Comparison of ENCODE assay signal across 8 cellular contexts in the genomic region with DNA sequence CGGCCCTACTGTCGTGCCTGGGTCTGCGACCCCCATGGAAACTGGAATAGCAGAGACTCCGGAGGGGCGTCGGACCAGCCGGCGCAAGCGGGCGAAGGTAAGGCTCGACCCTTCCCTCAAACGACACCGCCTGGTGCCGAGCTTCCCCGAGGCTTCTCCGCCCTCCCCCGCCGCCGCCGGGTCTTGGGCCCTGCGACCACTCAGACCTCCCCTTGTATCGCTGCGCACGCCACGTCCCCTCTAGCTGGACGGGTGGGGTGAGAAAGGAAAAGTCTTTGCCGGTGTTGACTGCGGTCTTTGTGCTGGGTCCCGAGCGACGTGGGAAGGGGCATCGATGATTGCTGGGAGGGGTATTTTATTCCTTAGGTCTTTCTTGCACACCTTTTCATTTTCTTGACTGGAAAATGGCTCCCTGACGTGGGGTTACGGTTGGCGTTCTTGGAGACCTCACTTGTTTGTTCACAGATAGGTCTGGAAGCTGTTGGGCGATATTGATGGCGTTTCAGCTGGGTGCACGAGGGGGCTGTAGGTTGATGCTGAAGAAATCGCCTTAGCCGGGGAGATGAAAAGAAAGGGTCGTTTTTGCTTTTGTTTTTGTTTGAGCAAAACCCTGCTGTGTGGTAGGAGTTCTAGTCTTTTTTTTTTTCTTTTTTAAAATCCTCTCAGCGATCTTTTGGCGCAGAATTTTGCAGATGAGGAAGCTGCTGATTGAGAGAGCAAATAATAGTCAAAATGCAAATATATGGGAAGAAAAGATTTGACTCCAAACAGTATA. TPM values are rescaled to one million over a fixed set of nuclear protein-coding genes. Genes with fewer than 3 reads are reported as not detected.
DNase-seq lines count a peak whose midpoint lies in the region; ATAC-seq and TF ChIP-seq lines count a peak whose summit lies in the region.

No MANE protein-coding gene starts in this region.

- H3K4me3 ChIP-seq in Karpas-422 (ENCODE audit: low read length) (peak overlapping the region; percentile 95), lung (peak overlapping the region; percentile 89)

- H3K27ac ChIP-seq in Karpas-422 (ENCODE audit: low read length) (peak overlapping the region; percentile 83), lung (ENCODE audit: low read depth in 1 of 2, low read length in 1 of 2) (peak overlapping the region; percentile 79 to 93)

- H3K9me3 ChIP-seq in Karpas-422 (ENCODE audit: low read length) (peaks cover 10% of the 10 kb centered on the region), lung (ENCODE audit: control insufficient read depth in 2 of 2, insufficient read depth in 1 of 2, low read length in 1 of 2) (no peaks in the 10 kb centered on the region)

- WGBS in lung, 2 donors = 0% methylated on average over 34 to 43 of the region's 43 CpGs

- H3K9me2 ChIP-seq in Karpas-422 (replicated peaks; ENCODE audit: insufficient read depth, low read length) = no peaks in the 10 kb centered on the region

- intact Hi-C loops in activated CD4-positive, alpha-beta T cell treated with anti-CD3 and anti-CD28 coated beads, Interleukin-2, amount 10 ng/mL, durations not matched to agents 24 days and 14 days (cut with micrococcal nuclease) = no loop called here

- H3K9me3 Mint-ChIP-seq in activated CD4-positive, alpha-beta T cell treated with anti-CD3 and anti-CD28 coated beads, Interleukin-2, amount 10 ng/mL, durations not matched to agents 24 days and 14 days = peaks cover 9% of the 10 kb centered on the region

- H2AFZ ChIP-seq in Karpas-422 (ENCODE audit: low read length) = peak overlapping the region; percentile 44; the same call in 1 of the 2 replicates

- peaks cover 30% of the 10 kb centered on the region for H3K4me1 Mint-ChIP-seq in activated CD4-positive, alpha-beta T cell treated with anti-CD3 and anti-CD28 coated beads, Interleukin-2, amount 10 ng/mL, durations not matched to agents 24 days and 14 days

- H3K36me3 ChIP-seq in Karpas-422 (ENCODE audit: insufficient read depth, low read length) (peaks cover 18% of the 10 kb centered on the region), lung (ENCODE audit: control insufficient read depth in 2 of 2, insufficient read depth in 2 of 2, low read length in 2 of 2) (no peaks in the 10 kb centered on the region)

- peak overlapping the region; percentile 81 for H3K4me2 ChIP-seq in Karpas-422 (ENCODE audit: low read depth, low read length, poor library complexity, severe bottlenecking)

- H3K79me2 ChIP-seq in Karpas-422 (ENCODE audit: low read length) = peaks cover 58% of the 10 kb centered on the region

- no peaks in the 10 kb centered on the region for H3K27me3 ChIP-seq in Karpas-422 (ENCODE audit: low read length)
- no peaks in the 10 kb centered on the region for H3K27me3 ChIP-seq in lung (ENCODE audit: control insufficient read depth, insufficient read depth)

- H3K27ac Mint-ChIP-seq in activated CD4-positive, alpha-beta T cell treated with anti-CD3 and anti-CD28 coated beads, Interleukin-2, amount 10 ng/mL, durations not matched to agents 24 days and 14 days = peak overlapping the region; percentile 92

- H3K36me3 Mint-ChIP-seq in activated CD4-positive, alpha-beta T cell treated with anti-CD3 and anti-CD28 coated beads, Interleukin-2, amount 10 ng/mL, durations not matched to agents 24 days and 14 days (ENCODE audit: low read depth) = peaks cover 27% of the 10 kb centered on the region

- no peak for TF ChIP-seq CTCF in lung (IDR thresholded peaks at IDR 0.05; ENCODE audit: control extremely low read depth, extremely low read depth)

- peak overlapping the region; percentile 99 for H3K9ac ChIP-seq in Karpas-422 (ENCODE audit: low read length)

- DNase-seq in ELF-1 (ENCODE audit: low read depth, low spot score) = peak; percentile 67
- DNase-seq in Karpas-422 = peak; percentile 77
- DNase-seq in activated CD4-positive, alpha-beta T cell treated with anti-CD3 and anti-CD28 coated beads, Interleukin-2, amount 10 ng/mL, durations not matched to agents 24 days and 14 days = peak; percentile 78
- DNase-seq in effector CD4-positive, alpha-beta T cell = peak; percentile 6
- peak; percentile 32 for DNase-seq in lung (ENCODE audit: low spot score)
- peak; percentile 33 for DNase-seq in stimulated activated naive CD8-positive, alpha-beta T cell treated with anti-CD3 and anti-CD28 coated beads, Interleukin-15, Interleukin-2, amounts not matched to agents 100 U/mL and 50 U/mL, for 24 hours
- DNase-seq in NCI-H2196 (lab: John Stamatoyannopoulos, UW; ENCODE audit: unreplicated experiment) = no peak

- ATAC-seq in GM21723 (IDR thresholded peaks at IDR 0.05; ENCODE audit: unreplicated experiment) (peak; percentile 16), lung (ENCODE audit: insufficient read depth, low FRiP score) (no peak)
- ATAC-seq in stimulated activated naive CD8-positive, alpha-beta T cell treated with anti-CD3 and anti-CD28 coated beads, Interleukin-15, Interleukin-2, amounts not matched to agents 100 U/mL and 50 U/mL, for 24 hours = peak; percentile 16

- peaks cover 38% of the 10 kb centered on the region; the same call in 1 of the 2 replicates for H4K20me1 ChIP-seq in Karpas-422 (ENCODE audit: insufficient read depth, low read depth, low read length)

- peaks cover 36% of the 10 kb centered on the region for H3K4me1 ChIP-seq in Karpas-422 (ENCODE audit: low read length)
- H3K4me1 ChIP-seq in lung (ENCODE audit: control insufficient read depth in 2 of 2, insufficient read depth in 2 of 2, low read length in 2 of 2) = peaks cover 1 to 4% of the 10 kb centered on the region in 2 donors

- H3K4me3 Mint-ChIP-seq in activated CD4-positive, alpha-beta T cell treated with anti-CD3 and anti-CD28 coated beads, Interleukin-2, amount 10 ng/mL, durations not matched to agents 24 days and 14 days = peak overlapping the region; percentile 95

- H3K27me3 Mint-ChIP-seq in activated CD4-positive, alpha-beta T cell treated with anti-CD3 and anti-CD28 coated beads, Interleukin-2, amount 10 ng/mL, durations not matched to agents 24 days and 14 days = peaks cover 3% of the 10 kb centered on the region

RNA-seq across cellular contexts. Expression of gene KDM1A, which starts 0.8 kb away (rescaled TPM):
- total RNA-seq in Karpas-422 (2014; rRNA removed; shearing (Covaris generic); ENCODE audit: low replicate concordance) = 110 and 121 TPM in 2 replicates
- total RNA-seq in activated CD4-positive, alpha-beta T cell treated with anti-CD3 and anti-CD28 coated beads, Interleukin-2, amount 10 ng/mL, durations not matched to agents 24 days and 14 days = 86.6 and 91.2 TPM in 2 replicates
- total RNA-seq in lung = 10 to 100 TPM; 40.9 to 73.0 TPM
- polyA plus RNA-seq in lung = 10 to 100 TPM; 16.4 to 26.6 TPM

RNA-seq across cellular contexts. Expression of gene TEX46, which starts 4.4 kb away (rescaled TPM):
- not detected in 2 replicates for total RNA-seq in Karpas-422 (2014; rRNA removed; shearing (Covaris generic); ENCODE audit: low replicate concordance)
- not detected in 2 replicates for total RNA-seq in activated CD4-positive, alpha-beta T cell treated with anti-CD3 and anti-CD28 coated beads, Interleukin-2, amount 10 ng/mL, durations not matched to agents 24 days and 14 days
- not detected for total RNA-seq in lung
- not detected for polyA plus RNA-seq in lung

RNA-seq across cellular contexts. Expression of gene LACTBL1, which starts 47.4 kb away (rescaled TPM):
- not detected in 2 replicates for total RNA-seq in Karpas-422 (2014; rRNA removed; shearing (Covaris generic); ENCODE audit: low replicate concordance)
- not detected in 2 replicates for total RNA-seq in activated CD4-positive, alpha-beta T cell treated with anti-CD3 and anti-CD28 coated beads, Interleukin-2, amount 10 ng/mL, durations not matched to agents 24 days and 14 days
- total RNA-seq in lung = not detected
- not detected for polyA plus RNA-seq in lung
